8 cellular contexts compared by ENCODE assay signal in genomic region chr16:88264641-88265285, GRCh38.
DNase-seq lines count a peak whose midpoint lies in the region; ATAC-seq lines count a peak whose summit lies in the region.

No MANE protein-coding gene starts in this region.

- in situ Hi-C loops in T47D (cut with HindIII; ENCODE audit: low pct_unique_long_range_greater_than_20kb, low sequenced_read_pairs), result no loop called here

- ATAC-seq in GM18868 (IDR thresholded peaks at IDR 0.05; ENCODE audit: unreplicated experiment), result peak; percentile 68
- ATAC-seq in HG03159 (IDR thresholded peaks at IDR 0.05; ENCODE audit: unreplicated experiment), result peak; percentile 48

- peak; percentile 75 for DNase-seq in T1000 (lab: John Stamatoyannopoulos, UW)
- DNase-seq in T47D (ENCODE audit: low read depth in 1 of 2, low spot score in 1 of 2), result peak; percentile 65 to 95
- peak; percentile 98 for DNase-seq in islet precursor cell
- DNase-seq in stimulated activated CD4-positive, alpha-beta T cell treated with anti-CD3 and anti-CD28 coated beads, Interleukin-12 subunit alpha, Interleukin-12 subunit beta, amount 100 ng/mL, for 48 hours (ENCODE audit: low read depth in 2 of 3, low spot score in 1 of 3), result peak; percentile 11 to 67 (median 20)
- DNase-seq in GM19238 (ENCODE audit: insufficient read length, low spot score), result no peak
- no peak for DNase-seq in NAMALWA (ENCODE audit: low spot score)

Comparison
In these comparisons a context has a peak if more than half of its experiments do, and no peak if none do; other contexts are left out.
1. DNase-seq: peak in T1000 (single experiment), T47D (2 of 2), islet precursor cell (single experiment) and stimulated activated CD4-positive, alpha-beta T cell treated with anti-CD3 and anti-CD28 coated beads, Interleukin-12 subunit alpha, Interleukin-12 subunit beta, amount 100 ng/mL, for 48 hours (3 of 3); none in GM19238 (single experiment) and NAMALWA (single experiment).